Comparison of ENCODE assay signal across 22 cellular contexts in genomic region chr18:59026831-59027410, GRCh38.
"Had no signal": no experiment of that assay in that cellular context is flagged by ENCODE, and none has a peak within 500 bp of the region (broad histone marks: within the 10 kb centered on the region; RNA-seq: fewer than 3 reads in every experiment).

No MANE protein-coding gene starts in this region.

- H3K27ac ChIP-seq: body of pancreas, foreskin keratinocyte, left ventricle myocardium inferior, ovary, spleen, upper lobe of left lung, vagina had no signal

- H3K9me3 Mint-ChIP-seq: activated T-cell treated with anti-CD3 and anti-CD28 coated beads, Interleukin-2, amount 50 U/mL, for 72 hours; stimulated activated naive CD8-positive, alpha-beta T cell treated with anti-CD3 and anti-CD28 coated beads, Interleukin-15, Interleukin-2, amounts not matched to agents 100 ng/mL and 50 ng/mL, for 24 hours had no signal

- H3K36me3 ChIP-seq: left ventricle myocardium inferior, ovary, spleen, upper lobe of left lung, vagina had no signal

- H3K4me3 Mint-ChIP-seq: activated naive CD8-positive, alpha-beta T cell; activated T-cell treated with anti-CD3 and anti-CD28 coated beads, Interleukin-2, amount 50 U/mL, for 72 hours; stimulated activated naive CD8-positive, alpha-beta T cell treated with anti-CD3 and anti-CD28 coated beads, Interleukin-15, Interleukin-2, amounts not matched to agents 100 ng/mL and 50 ng/mL, for 24 hours had no signal

- H3K4me3 ChIP-seq: body of pancreas, left ventricle myocardium inferior, lung, ovary, spleen, upper lobe of left lung, vagina had no signal

- H3K27ac Mint-ChIP-seq: activated naive CD8-positive, alpha-beta T cell; activated T-cell treated with anti-CD3 and anti-CD28 coated beads, Interleukin-2, amount 50 U/mL, for 72 hours; progenitor cell of endocrine pancreas; stimulated activated naive CD8-positive, alpha-beta T cell treated with anti-CD3 and anti-CD28 coated beads, Interleukin-15, Interleukin-2, amounts not matched to agents 100 ng/mL and 50 ng/mL, for 24 hours had no signal

- ATAC-seq: activated T-cell treated with anti-CD3 and anti-CD28 coated beads, Interleukin-2, amount 50 U/mL, for 72 hours; body of pancreas; foreskin keratinocyte had no signal

- H3K4me1 ChIP-seq: foreskin keratinocyte, spleen, upper lobe of left lung had no signal

- H3K27me3 ChIP-seq: body of pancreas, foreskin keratinocyte, ovary, spleen, upper lobe of left lung, vagina had no signal

- H3K9me3 ChIP-seq: body of pancreas, ovary, upper lobe of left lung, vagina had no signal

- DNase-seq: activated CD4-positive, alpha-beta T cell treated with anti-CD3 and anti-CD28 coated beads for 4 hours; activated CD4-positive, alpha-beta T cell treated with anti-CD3 and anti-CD28 coated beads, Interleukin-2, amount 50 U/mL, for 4 hours; activated effector memory CD4-positive, alpha-beta T cell treated with Interleukin-2 at 50 U/mL for 16 hours; activated naive CD4-positive, alpha-beta T cell treated with Interleukin-2 at 50 U/mL for 16 hours; activated T-cell treated with anti-CD3 and anti-CD28 coated beads for 4 hours; activated T-cell treated with anti-CD3 and anti-CD28 coated beads, Interleukin-2, amount 50 U/mL, for 72 hours; anterior cingulate cortex; body of pancreas; effector CD8-positive, alpha-beta T cell; erythroblast; foreskin keratinocyte; glutamatergic neuron; islet precursor cell; left ventricle myocardium inferior; ovary; spleen; upper lobe of left lung had no signal

- H3K36me3 Mint-ChIP-seq: activated naive CD8-positive, alpha-beta T cell had no signal
